8 cellular contexts compared by ENCODE assay signal in the genomic region with DNA sequence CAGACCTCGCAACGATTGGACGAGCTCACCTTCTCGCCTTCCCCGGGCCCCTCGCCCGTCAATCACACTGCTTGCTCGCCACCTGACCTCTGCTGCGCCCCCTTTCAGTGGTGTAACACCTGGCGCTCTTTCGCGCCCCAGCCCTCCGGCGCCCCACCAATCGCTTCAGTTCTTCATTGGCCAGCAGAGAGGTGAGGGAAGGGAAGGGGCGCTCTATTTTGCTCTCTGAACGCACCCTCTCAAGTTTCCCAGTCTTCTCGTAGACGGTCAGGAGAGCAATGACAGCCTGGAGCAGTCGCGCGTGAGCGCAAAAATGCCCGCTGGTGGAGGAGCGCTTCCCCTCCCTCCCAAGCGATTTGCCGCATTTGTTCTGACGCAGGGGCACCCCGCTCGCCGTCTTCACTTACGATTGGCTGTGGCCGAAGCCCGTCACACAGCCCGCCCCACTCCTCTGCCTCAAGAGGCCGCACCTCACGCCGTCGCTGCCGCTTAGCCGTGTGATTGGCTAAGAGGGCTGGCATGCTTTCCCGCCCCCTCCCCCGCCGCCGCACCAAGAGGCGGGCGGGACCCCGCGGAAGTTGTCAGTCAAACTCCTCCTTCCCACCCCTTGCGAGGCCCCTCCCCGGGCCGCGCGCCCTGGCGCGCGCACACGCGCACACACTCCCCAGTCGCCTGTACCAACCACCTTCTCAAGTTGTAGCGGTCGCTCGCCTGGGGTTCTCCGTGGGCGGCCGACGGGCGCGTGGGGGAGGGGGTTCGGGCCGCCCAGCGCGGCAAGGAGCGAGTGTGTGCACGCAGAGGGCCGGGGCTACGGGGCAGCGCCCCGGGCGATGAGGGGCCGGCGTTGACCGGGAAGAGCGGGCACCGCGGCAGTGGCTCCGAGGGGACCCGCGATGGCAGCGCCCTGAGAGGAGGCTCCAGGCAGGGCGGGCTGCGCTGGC. TPM values are rescaled to one million over a fixed set of nuclear protein-coding genes. Genes with fewer than 3 reads are reported as not detected.
DNase-seq lines count a peak whose midpoint lies in the region; ATAC-seq and TF ChIP-seq lines count a peak whose summit lies in the region.

A gene (plus strand): TSS at position 667 of the 941 bp plus-strand sequence. CDS start 701 bp downstream, outside the sequence.

- peak; percentile 48 for TF ChIP-seq CTCF in GM12873 (IDR thresholded peaks at IDR 0.05; ENCODE audit: insufficient read depth, low read depth, low read length, missing control alignments)
- peak in 5 of 6 experiments; percentile 10 to 65 (median 50) for TF ChIP-seq CTCF in upper lobe of left lung (IDR thresholded peaks at IDR 0.05)

- H3K36me3 ChIP-seq in upper lobe of left lung: no peaks in the 10 kb centered on the region

- intact Hi-C loops in cardiac septum (cut with DNase I): loop anchor here (1.0 to 5.0 kb wide), 4 partner anchors 42 to 211 kb away; no protein-coding TSS in a partner anchor

- ATAC-seq in HG02763 (IDR thresholded peaks at IDR 0.05; ENCODE audit: unreplicated experiment): peak; percentile 90
- peak; percentile 98 to 99 for ATAC-seq in upper lobe of left lung (ENCODE audit: low FRiP score in 2 of 2)

- peak within 1 kb of the TSS; percentile 69 to 88 (median 76) for H3K4me3 ChIP-seq in upper lobe of left lung

- H3K27ac ChIP-seq in adipose tissue (ENCODE audit: low read depth, low read length) (peak within 1 kb of the TSS; percentile 63), upper lobe of left lung (peak within 1 kb of the TSS; percentile 98 to 100 (median 100))

- H3K4me1 ChIP-seq in upper lobe of left lung: peaks cover 21 to 29% (median 23%) of the 10 kb centered on the region in 4 donors

- peak; percentile 77 to 97 (median 89) for TF ChIP-seq POLR2A in upper lobe of left lung (IDR thresholded peaks at IDR 0.05)

- H3K27me3 ChIP-seq in upper lobe of left lung: no peaks in the 10 kb centered on the region

- no peaks in the 10 kb centered on the region for H3K9me3 ChIP-seq in upper lobe of left lung

- WGBS in adipose tissue, 3 donors: 0 to 1% (median 0%) methylated on average over 73 to 92 of the region's 92 CpGs
- 0% methylated on average over 43 of the region's 92 CpGs; no CpG with 5 or more reads in 1 of the 2 donors for WGBS in upper lobe of left lung, 2 donors

- TF ChIP-seq EP300 in upper lobe of left lung (IDR thresholded peaks at IDR 0.05): peak in 1 of 4 donors; percentile 37

- DNase-seq in NCI-H1417 treated with DMSO at 0.1 percent for 48 hours (lab: John Stamatoyannopoulos, UW): peak; percentile 90
- peak; percentile 98 for DNase-seq in T follicular helper cell (ENCODE audit: low read depth)
- DNase-seq in cardiac septum (ENCODE audit: low spot score): peak; percentile 100
- peak; percentile 99 for DNase-seq in pons (ENCODE audit: low spot score)
- DNase-seq in upper lobe of left lung: peak; percentile 99 to 100

RNA-seq across cellular contexts. Expression of the gene that starts here (rescaled TPM):
- polyA plus RNA-seq in adipose tissue: 10 to 100 TPM; 31.2 to 55.8 (median 41.3) TPM
- total RNA-seq in cardiac septum: 68.1 TPM
- total RNA-seq in upper lobe of left lung: 100 to 1,000 TPM in 1 of 6 donors, 10 to 100 TPM in 5; 71.2 to 130 (median 88.5) TPM

Comparison
In these comparisons a context has a peak if more than half of its experiments do, and no peak if none do; other contexts are left out.
1. Peak in every context shown above with its lines: DNase-seq, ATAC-seq, H3K4me3 ChIP-seq and H3K27ac ChIP-seq.